In genomic region chr3:58130591-58130990, GRCh38 we compare ENCODE assay signal across 21 cellular contexts.
"Had no signal": no experiment of that assay in that cellular context is flagged by ENCODE, and none has a peak within 500 bp of the region (broad histone marks: within the 10 kb centered on the region; RNA-seq: fewer than 3 reads in every experiment).

No MANE protein-coding gene starts in this region.

- FAIRE-seq: RCC 7860 had no signal

- H3K27ac ChIP-seq: SJCRH30 had no signal

- ATAC-seq: Right ventricle myocardium inferior had no signal

- H3K27me3 ChIP-seq: MG63, SJCRH30 had no signal

- H3K9me3 ChIP-seq: MG63, SJCRH30 had no signal

- H3K4me3 ChIP-seq: MG63, SJCRH30 had no signal

- DNase-seq: IMR-90, Karpas-422, KG1, MG63, NCI-H1092 treated with DMSO at 0.1 percent for 48 hours, NCI-H1436, NCI-H2029, NCI-H2081 treated with DMSO at 0.1 percent for 48 hours, NCI-H2171, NCI-H226, NCI-H446, NCI-H510A, NCI-H524 treated with DMSO at 0.1 percent for 48 hours, NCI-H69, NCI-H774, RPMI8226, SHP77 treated with DMSO at 0.1 percent for 48 hours, SJCRH30, SW 1271 had no signal

- H3K4me1 ChIP-seq: SJCRH30 had no signal

- H3K36me3 ChIP-seq: SJCRH30 had no signal
